15 cellular contexts compared by ENCODE assay signal in the genomic region with DNA sequence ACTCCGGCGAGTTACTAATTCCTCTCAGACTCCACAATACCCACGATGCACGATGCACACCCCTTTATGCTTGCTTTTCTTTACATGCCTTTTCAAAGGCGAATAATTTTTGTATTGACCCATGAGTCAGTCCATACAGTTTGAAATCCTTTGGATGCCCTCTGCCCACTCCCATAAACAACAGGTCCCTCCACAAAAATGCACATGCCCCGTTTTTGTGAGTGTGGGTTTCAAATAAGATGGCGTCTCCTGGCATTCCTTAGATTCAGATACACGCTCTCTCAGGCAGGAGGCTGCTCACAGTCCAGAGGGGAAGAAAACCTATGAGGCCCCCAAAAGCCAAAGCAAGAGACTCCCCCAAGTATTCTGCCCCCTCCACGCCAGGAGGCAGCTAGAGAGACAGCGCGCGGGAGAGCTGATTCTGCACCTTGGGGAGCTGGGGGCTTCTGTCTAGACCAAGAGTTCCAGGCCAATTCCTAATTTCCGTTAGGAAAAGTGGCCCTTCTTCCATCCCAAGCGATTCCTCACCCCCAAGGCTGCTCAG. TPM values are rescaled to one million over a fixed set of nuclear protein-coding genes. Genes with fewer than 3 reads are reported as not detected.
A peak's percentile ranks its signal among the peaks of the same experiment; 100 is the strongest.
DNase-seq lines count a peak whose midpoint lies in the region; ATAC-seq, FAIRE-seq and TF ChIP-seq lines count a peak whose summit lies in the region.
"Had no signal": no experiment of that assay in that cellular context is flagged by ENCODE, and none has a peak within 500 bp of the region (broad histone marks: within the 10 kb centered on the region; RNA-seq: fewer than 3 reads in every experiment).

No MANE protein-coding gene starts in this region.

- H3K4me1 ChIP-seq in Loucy (ENCODE audit: insufficient read depth, low read length, poor library complexity, severe bottlenecking) (peaks cover 67% of the 10 kb centered on the region), rectal smooth muscle tissue (ENCODE audit: control insufficient read depth, insufficient read depth, low read length) (no peaks in the 10 kb centered on the region), kidney (ENCODE audit: control insufficient read depth in 1 of 2, insufficient read depth in 1 of 2, low read depth in 1 of 2, low read length in 2 of 2) (peaks cover 0 to 4% of the 10 kb centered on the region in 2 donors)
- H3K4me1 ChIP-seq: neural progenitor cell had no signal

- peak overlapping the region; percentile 98 for H3K9ac ChIP-seq in Loucy (ENCODE audit: low read depth, low read length, poor library complexity, severe bottlenecking)
- peak overlapping the region; percentile 33 for H3K9ac ChIP-seq in rectal smooth muscle tissue (ENCODE audit: low read length)
- H3K9ac ChIP-seq in kidney (ENCODE audit: low read length in 2 of 2), result no peak overlapping the region
- H3K9ac ChIP-seq: neural progenitor cell had no signal

- peak overlapping the region; percentile 95 for H3K4me2 ChIP-seq in Loucy (ENCODE audit: low read depth, low read length, poor library complexity, severe bottlenecking)
- H3K4me2 ChIP-seq: neural progenitor cell had no signal

- H3K9me3 ChIP-seq in Loucy (ENCODE audit: insufficient read depth, low read depth, low read length) (no peaks in the 10 kb centered on the region), kidney (ENCODE audit: control insufficient read depth in 1 of 2, low read length in 2 of 2) (no peaks in the 10 kb centered on the region)
- H3K9me3 ChIP-seq: esophagus muscularis mucosa had no signal

- peak overlapping the region; percentile 89 for H3K4me3 ChIP-seq in Loucy (ENCODE audit: low read length, poor library complexity, severe bottlenecking)
- peak overlapping the region; percentile 64 for H3K4me3 ChIP-seq in rectal smooth muscle tissue (ENCODE audit: low read length)
- H3K4me3 ChIP-seq in kidney (ENCODE audit: low read length in 2 of 2), result no peak overlapping the region
- H3K4me3 ChIP-seq: neural progenitor cell had no signal

- no peak for FAIRE-seq in kidney (lab: Jason Lieb, UNC)
- FAIRE-seq: A204.1, G401.6 had no signal

- H3F3A ChIP-seq in Loucy (ENCODE audit: low read depth), result no peaks in the 10 kb centered on the region

- no peaks in the 10 kb centered on the region for H3K9me3 Mint-ChIP-seq in T-helper 1 cell treated with Interleukin-12 subunit alpha and Interleukin-12 subunit beta and Interleukin-4 antibody, amounts not matched to agents 30 μg/mL and 1 μg/mL, for 36 hours
- H3K9me3 Mint-ChIP-seq in endothelial cell (ENCODE audit: unreplicated experiment), result no peaks in the 10 kb centered on the region

- H3K27ac Mint-ChIP-seq in T-helper 1 cell treated with Interleukin-12 subunit alpha and Interleukin-12 subunit beta and Interleukin-4 antibody, amounts not matched to agents 30 μg/mL and 1 μg/mL, for 36 hours, result no peak overlapping the region
- H3K27ac Mint-ChIP-seq in endothelial cell (ENCODE audit: unreplicated experiment), result no peak overlapping the region
- H3K27ac Mint-ChIP-seq: neural progenitor cell had no signal

- peak overlapping the region; percentile 6 for H3K4me3 Mint-ChIP-seq in T-helper 1 cell treated with Interleukin-12 subunit alpha and Interleukin-12 subunit beta and Interleukin-4 antibody, amounts not matched to agents 30 μg/mL and 1 μg/mL, for 36 hours
- H3K4me3 Mint-ChIP-seq in endothelial cell (ENCODE audit: unreplicated experiment), result peak overlapping the region; percentile 63
- H3K4me3 Mint-ChIP-seq: neural progenitor cell had no signal

- CTCF ChIA-PET in RWPE1 (lab: Yijun Ruan, JAX), result no interaction called here

- H3K36me3 Mint-ChIP-seq in T-helper 1 cell treated with Interleukin-12 subunit alpha and Interleukin-12 subunit beta and Interleukin-4 antibody, amounts not matched to agents 30 μg/mL and 1 μg/mL, for 36 hours (ENCODE audit: low read depth), result peaks cover 2% of the 10 kb centered on the region
- H3K36me3 Mint-ChIP-seq in endothelial cell (ENCODE audit: low read depth, unreplicated experiment), result no peaks in the 10 kb centered on the region

- no peak overlapping the region; the same call in 1 of the 2 replicates for H2AFZ ChIP-seq in Loucy (ENCODE audit: low read length)
- H2AFZ ChIP-seq: neural progenitor cell had no signal

- no peak overlapping the region for H3K27ac ChIP-seq in rectal smooth muscle tissue (ENCODE audit: low read depth, low read length)
- H3K27ac ChIP-seq in kidney (ENCODE audit: low read depth in 2 of 2, low read length in 2 of 2), result peak overlapping the region in 1 of 2 donors; percentile 32
- H3K27ac ChIP-seq in RWPE1, result no peak overlapping the region
- H3K27ac ChIP-seq: esophagus muscularis mucosa, neural progenitor cell had no signal

- H4K20me1 ChIP-seq in Loucy (ENCODE audit: insufficient read depth, low read length, poor library complexity, severe bottlenecking), result peaks cover 37% of the 10 kb centered on the region

- POLR2A ChIA-PET in RWPE1 (lab: Yijun Ruan, JAX; ENCODE audit: low non-redundant PET), result no interaction called here

- ATAC-seq in HG03520 (IDR thresholded peaks at IDR 0.05; ENCODE audit: unreplicated experiment), result no peak

- TF ChIP-seq CTCF in Loucy (conservative IDR thresholded peaks at IDR 0.05; ENCODE audit: low read length) (no peak), endothelial cell (IDR thresholded peaks at IDR 0.05; ENCODE audit: unreplicated experiment) (no peak), kidney (IDR thresholded peaks at IDR 0.05; ENCODE audit: borderline replicate concordance, extremely low read depth, insufficient read depth) (no peak), RWPE1 (conservative IDR thresholded peaks at IDR 0.05; ENCODE audit: low read depth) (no peak)

- H3K79me2 ChIP-seq in Loucy (ENCODE audit: insufficient read depth, low read length), result peaks cover 99% of the 10 kb centered on the region

- peaks cover 16% of the 10 kb centered on the region for H3K4me1 Mint-ChIP-seq in T-helper 1 cell treated with Interleukin-12 subunit alpha and Interleukin-12 subunit beta and Interleukin-4 antibody, amounts not matched to agents 30 μg/mL and 1 μg/mL, for 36 hours (ENCODE audit: low read depth)
- peaks cover 5% of the 10 kb centered on the region for H3K4me1 Mint-ChIP-seq in endothelial cell (ENCODE audit: unreplicated experiment)
- H3K4me1 Mint-ChIP-seq: neural progenitor cell had no signal

- peaks cover 94% of the 10 kb centered on the region for H3K27me3 Mint-ChIP-seq in T-helper 1 cell treated with Interleukin-12 subunit alpha and Interleukin-12 subunit beta and Interleukin-4 antibody, amounts not matched to agents 30 μg/mL and 1 μg/mL, for 36 hours (ENCODE audit: low read depth)
- peaks cover 36% of the 10 kb centered on the region for H3K27me3 Mint-ChIP-seq in endothelial cell (ENCODE audit: unreplicated experiment)

- DNase-seq in T-helper 1 cell (no peak), endothelial cell (ENCODE audit: low spot score) (no peak), kidney (no peak), RWPE1 (ENCODE audit: low spot score) (no peak)
- DNase-seq: NCI-H1417 treated with DMSO at 0.1 percent for 48 hours, NCI-H774, SW 1271 had no signal

- no peaks in the 10 kb centered on the region for H3K9me2 ChIP-seq in Loucy (replicated peaks; ENCODE audit: low read depth, low read length)

- H3K27me3 ChIP-seq in Loucy (ENCODE audit: insufficient read depth, low read length, poor library complexity, severe bottlenecking) (peaks cover 32% of the 10 kb centered on the region), rectal smooth muscle tissue (ENCODE audit: control insufficient read depth, insufficient read depth, low read length) (peaks cover 29% of the 10 kb centered on the region)

- intact Hi-C loops in kidney (cut with DNase I), result no loop called here

- H3K36me3 ChIP-seq in Loucy (ENCODE audit: insufficient read depth, low read length) (no peaks in the 10 kb centered on the region), rectal smooth muscle tissue (ENCODE audit: control insufficient read depth, insufficient read depth, low read length) (no peaks in the 10 kb centered on the region), kidney (ENCODE audit: control insufficient read depth in 1 of 2, insufficient read depth in 2 of 2, low read length in 2 of 2) (no peaks in the 10 kb centered on the region)
- H3K36me3 ChIP-seq: esophagus muscularis mucosa, neural progenitor cell had no signal

RNA-seq across cellular contexts. Expression of a gene that starts 19.6 kb away (rescaled TPM):
- 0.49 TPM for total RNA-seq in endothelial cell (ENCODE audit: unreplicated experiment)
- 45.8 TPM for total RNA-seq in kidney
- 29.2 TPM for polyA plus RNA-seq in kidney (ENCODE audit: insufficient read depth, low read depth, low replicate concordance)
- total RNA-seq: esophagus muscularis mucosa had no signal

RNA-seq across cellular contexts. Expression of a gene that starts 30.6 kb away (rescaled TPM):
- total RNA-seq in endothelial cell (ENCODE audit: unreplicated experiment) (0.15 TPM), kidney (48.7 TPM)
- polyA plus RNA-seq in kidney (ENCODE audit: insufficient read depth, low read depth, low replicate concordance), result 19.3 TPM
- total RNA-seq: esophagus muscularis mucosa had no signal

RNA-seq across cellular contexts. Expression of a gene that starts 34.9 kb away (rescaled TPM):
- 3.6 TPM for total RNA-seq in endothelial cell (ENCODE audit: unreplicated experiment)
- 45.4 TPM for total RNA-seq in kidney
- polyA plus RNA-seq in kidney (ENCODE audit: insufficient read depth, low read depth, low replicate concordance), result 49.6 TPM

RNA-seq across cellular contexts. Expression of a gene that starts 40.9 kb away (rescaled TPM):
- total RNA-seq in endothelial cell (ENCODE audit: unreplicated experiment) (1.9 TPM), kidney (90.2 TPM)
- 44.0 TPM for polyA plus RNA-seq in kidney (ENCODE audit: insufficient read depth, low read depth, low replicate concordance)

RNA-seq across cellular contexts. Expression of a gene that starts 52.1 kb away (rescaled TPM):
- 0.59 TPM for total RNA-seq in endothelial cell (ENCODE audit: unreplicated experiment)
- total RNA-seq in kidney, result 27.0 TPM
- polyA plus RNA-seq in kidney (ENCODE audit: insufficient read depth, low read depth, low replicate concordance), result 12.3 TPM

Comparison
In these comparisons a context has a peak if more than half of its experiments do, and no peak if none do; other contexts are left out.
1. H3K4me3 ChIP-seq: peak in Loucy (single experiment) and rectal smooth muscle tissue (single experiment); none in kidney (0 of 2).
2. H3K9ac ChIP-seq: peak in Loucy (single experiment) and rectal smooth muscle tissue (single experiment); none in kidney (0 of 2).
3. RNA of a gene that starts 19.6 kb away (total RNA-seq): 45.8 TPM in kidney (single experiment); 0.49 TPM in endothelial cell (single experiment); every median in the first group is over 10 times any median in the second.
4. RNA of a gene that starts 30.6 kb away (total RNA-seq): 48.7 TPM in kidney (single experiment); 0.15 TPM in endothelial cell (single experiment); every median in the first group is over 10 times any median in the second.
5. RNA of a gene that starts 34.9 kb away (total RNA-seq): 45.4 TPM in kidney (single experiment); 3.6 TPM in endothelial cell (single experiment); every median in the first group is over 10 times any median in the second.